In the genomic region with DNA sequence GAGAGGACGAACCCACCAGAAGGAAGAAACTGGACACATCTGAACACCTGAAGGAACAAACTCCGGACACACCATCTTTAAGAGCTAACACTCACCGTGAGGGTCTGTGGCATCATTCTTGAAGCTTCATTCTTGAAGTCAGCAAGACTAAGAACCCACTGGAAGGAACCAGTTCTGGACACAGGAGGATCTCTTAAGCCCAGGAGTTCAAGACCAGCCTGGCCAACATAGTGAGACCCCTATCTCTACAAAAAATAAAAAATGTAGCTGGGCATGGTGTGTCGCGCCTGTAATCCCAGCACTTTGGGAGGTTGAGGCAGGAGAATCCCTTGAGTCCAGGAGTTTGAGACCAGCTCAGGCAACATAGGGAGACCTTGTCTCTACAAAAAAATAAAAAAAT, we compare ENCODE assay signal across 1 cellular context.
TF ChIP-seq lines count a peak whose summit lies in the region.

No MANE protein-coding gene starts in this region.

TF ChIP-seq in A549, 52 proteins besides CTCF, POLR2A, EP300 and RAD21:
- TF ChIP-seq, protein P1, sequence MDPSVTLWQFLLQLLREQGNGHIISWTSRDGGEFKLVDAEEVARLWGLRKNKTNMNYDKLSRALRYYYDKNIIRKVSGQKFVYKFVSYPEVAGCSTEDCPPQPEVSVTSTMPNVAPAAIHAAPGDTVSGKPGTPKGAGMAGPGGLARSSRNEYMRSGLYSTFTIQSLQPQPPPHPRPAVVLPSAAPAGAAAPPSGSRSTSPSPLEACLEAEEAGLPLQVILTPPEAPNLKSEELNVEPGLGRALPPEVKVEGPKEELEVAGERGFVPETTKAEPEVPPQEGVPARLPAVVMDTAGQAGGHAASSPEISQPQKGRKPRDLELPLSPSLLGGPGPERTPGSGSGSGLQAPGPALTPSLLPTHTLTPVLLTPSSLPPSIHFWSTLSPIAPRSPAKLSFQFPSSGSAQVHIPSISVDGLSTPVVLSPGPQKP (IDR thresholded peaks at IDR 0.05; ENCODE audit: low read depth, low read length), result no peak
- no peak for TF ChIP-seq HOXB13 (CRISPR knock-in tag; IDR thresholded peaks at IDR 0.05; ENCODE audit: low read depth)
- no peak for TF ChIP-seq CHD2 (IDR thresholded peaks at IDR 0.05; ENCODE audit: low read length, partially characterized antibody)
- TF ChIP-seq FOSB (CRISPR knock-in tag; IDR thresholded peaks at IDR 0.05), result no peak
- TF ChIP-seq RCOR1 (IDR thresholded peaks at IDR 0.05; ENCODE audit: low read depth, low read length), result no peak
- TF ChIP-seq CHD4 (IDR thresholded peaks at IDR 0.05; ENCODE audit: borderline replicate concordance), result no peak
- TF ChIP-seq FOSL2 (IDR thresholded peaks at IDR 0.05), result no peak
- no peak for TF ChIP-seq FOSL2 (CRISPR knock-in tag; IDR thresholded peaks at IDR 0.05)
- TF ChIP-seq SREBF2 (IDR thresholded peaks at IDR 0.05), result no peak
- no peak for TF ChIP-seq EHF (CRISPR knock-in tag; IDR thresholded peaks at IDR 0.05)
